In the genomic region with DNA sequence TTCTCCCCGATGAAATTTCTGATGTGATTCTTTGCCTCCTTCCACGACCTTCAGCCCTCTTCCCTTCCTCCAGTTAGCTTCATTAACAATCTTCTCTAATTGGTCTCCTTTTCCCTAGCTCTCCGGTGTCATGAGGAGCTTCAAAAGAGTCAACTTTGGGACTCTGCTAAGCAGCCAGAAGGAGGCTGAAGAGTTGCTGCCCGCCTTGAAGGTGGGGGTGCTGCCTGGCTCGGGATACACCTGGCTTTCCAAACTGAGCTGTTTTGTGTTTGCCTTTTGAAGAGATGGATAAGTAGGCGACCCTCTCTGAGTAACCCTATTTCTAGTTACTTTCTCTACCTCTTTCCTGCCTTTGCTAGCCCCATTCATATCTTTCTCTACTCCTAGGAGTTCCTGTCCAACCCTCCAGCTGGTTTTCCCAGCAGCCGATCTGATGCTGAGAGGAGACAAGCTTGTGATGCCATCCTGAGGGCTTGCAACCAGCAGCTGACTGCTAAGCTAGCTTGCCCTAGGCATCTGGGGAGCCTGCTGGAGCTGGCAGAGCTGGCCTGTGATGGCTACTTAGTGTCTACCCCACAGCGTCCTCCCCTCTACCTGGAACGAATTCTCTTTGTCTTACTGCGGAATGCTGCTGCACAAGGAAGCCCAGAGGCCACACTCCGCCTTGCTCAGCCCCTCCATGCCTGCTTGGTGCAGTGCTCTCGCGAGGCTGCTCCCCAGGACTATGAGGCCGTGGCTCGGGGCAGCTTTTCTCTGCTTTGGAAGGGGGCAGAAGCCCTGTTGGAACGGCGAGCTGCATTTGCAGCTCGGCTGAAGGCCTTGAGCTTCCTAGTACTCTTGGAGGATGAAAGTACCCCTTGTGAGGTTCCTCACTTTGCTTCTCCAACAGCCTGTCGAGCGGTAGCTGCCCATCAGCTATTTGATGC, we compare ENCODE assay signal across 8 cellular contexts. TPM values are rescaled to one million over a fixed set of nuclear protein-coding genes. Genes with fewer than 3 reads are reported as not detected.
A peak's percentile ranks its signal among the peaks of the same experiment; 100 is the strongest.
DNase-seq lines count a peak whose midpoint lies in the region; ATAC-seq and TF ChIP-seq lines count a peak whose summit lies in the region.

No MANE protein-coding gene starts in this region.

- H3K4me3 Mint-ChIP-seq in endodermal cell (peak overlapping the region; percentile 94), osteocyte (ENCODE audit: unreplicated experiment) (peak overlapping the region; percentile 99)

- H3K9ac ChIP-seq in MM.1S (ENCODE audit: low read length) (peak overlapping the region; percentile 68), endodermal cell (ENCODE audit: extremely low read depth, low read length, poor library complexity, severe bottlenecking) (peak overlapping the region; percentile 63)

- H3K4me1 ChIP-seq in MM.1S (ENCODE audit: low read length) = peaks cover 6% of the 10 kb centered on the region
- peaks cover 9% of the 10 kb centered on the region for H3K4me1 ChIP-seq in endodermal cell (ENCODE audit: control insufficient read depth, insufficient read depth, low read length)

- no peak for ATAC-seq in HG03469 (IDR thresholded peaks at IDR 0.05; ENCODE audit: unreplicated experiment)

- 67 to 69% methylated on average over 18 to 20 of the region's 20 CpGs for WGBS in endodermal cell (ENCODE audit: insufficient coverage in 1 of 2, insufficient read length in 1 of 2), 2 experiments

- H3K36me3 Mint-ChIP-seq in endodermal cell (ENCODE audit: low read depth) (peaks cover 15% of the 10 kb centered on the region), osteocyte (ENCODE audit: unreplicated experiment) (no peaks in the 10 kb centered on the region)

- H2AFZ ChIP-seq in MM.1S (ENCODE audit: low read length) = peak overlapping the region; percentile 62

- H3K36me3 ChIP-seq in MM.1S (replicated peaks; ENCODE audit: insufficient read depth, low read length) (no peaks in the 10 kb centered on the region), endodermal cell (ENCODE audit: control insufficient read depth, insufficient read depth, low read length) (no peaks in the 10 kb centered on the region)

- H3K9me3 ChIP-seq in MM.1S (replicated peaks; ENCODE audit: insufficient read depth, low read length) (no peaks in the 10 kb centered on the region), endodermal cell (ENCODE audit: control insufficient read depth, low read length) (no peaks in the 10 kb centered on the region)

- H3K27ac ChIP-seq in MM.1S (ENCODE audit: low read length) (peak overlapping the region; percentile 43; the same call in 1 of the 2 replicates), endodermal cell (ENCODE audit: low read depth, low read length) (no peak overlapping the region)

- no peaks in the 10 kb centered on the region for H3K27me3 Mint-ChIP-seq in endodermal cell (ENCODE audit: insufficient read depth)
- no peaks in the 10 kb centered on the region for H3K27me3 Mint-ChIP-seq in osteocyte (ENCODE audit: unreplicated experiment)

- peaks cover 36% of the 10 kb centered on the region for H3K79me2 ChIP-seq in MM.1S (ENCODE audit: low read length)

- DNase-seq in GM03348 (ENCODE audit: low spot score) (peak; percentile 22), MM.1S (no peak), endodermal cell (no peak), osteocyte (ENCODE audit: extremely low spot score, unreplicated experiment) (no peak), SKM-1 (lab: John Stamatoyannopoulos, UW; ENCODE audit: unreplicated experiment) (no peak), UCSD-AML1 (lab: John Stamatoyannopoulos, UW; ENCODE audit: unreplicated experiment) (no peak), T-helper 9 cell (no peak)

- peaks cover 6% of the 10 kb centered on the region; the same call in 1 of the 2 replicates for H3F3A ChIP-seq in MM.1S (ENCODE audit: insufficient read depth, low read length)

- H3K27ac Mint-ChIP-seq in endodermal cell (peak overlapping the region; percentile 95), osteocyte (ENCODE audit: unreplicated experiment) (peak overlapping the region; percentile 82)

- H3K4me1 Mint-ChIP-seq in endodermal cell (peaks cover 8% of the 10 kb centered on the region), osteocyte (ENCODE audit: unreplicated experiment) (peaks cover 28% of the 10 kb centered on the region)

- no peaks in the 10 kb centered on the region for H3K27me3 ChIP-seq in MM.1S (replicated peaks; ENCODE audit: insufficient read depth, low read length)
- no peaks in the 10 kb centered on the region for H3K27me3 ChIP-seq in endodermal cell (ENCODE audit: control insufficient read depth, insufficient read depth, low read length, poor library complexity, severe bottlenecking)

- H3K4me2 ChIP-seq in MM.1S (ENCODE audit: low read depth, low read length) = peak overlapping the region; percentile 96

- H3K9me3 Mint-ChIP-seq in endodermal cell (no peaks in the 10 kb centered on the region), osteocyte (ENCODE audit: unreplicated experiment) (no peaks in the 10 kb centered on the region)

- no peaks in the 10 kb centered on the region for H3K9me2 ChIP-seq in MM.1S (replicated peaks; ENCODE audit: insufficient read depth, low read length)

- H4K20me1 ChIP-seq in MM.1S (ENCODE audit: insufficient read depth, low read length) = no peaks in the 10 kb centered on the region

- TF ChIP-seq CTCF in MM.1S (IDR thresholded peaks at IDR 0.05; ENCODE audit: low read length) = no peak
- no peak for TF ChIP-seq CTCF in endodermal cell (conservative IDR thresholded peaks at IDR 0.05)
- TF ChIP-seq CTCF in osteocyte (IDR thresholded peaks at IDR 0.05) = no peak

- H3K4me3 ChIP-seq in MM.1S (ENCODE audit: low read length) (peak overlapping the region; percentile 80), endodermal cell (ENCODE audit: low read length) (peak overlapping the region; percentile 95)

RNA-seq across cellular contexts. Expression of gene ESPL1, which starts 0.8 kb away (rescaled TPM):
- 10 to 100 TPM; 33.3 to 50.7 TPM for total RNA-seq in endodermal cell
- polyA plus RNA-seq in endodermal cell (2013, experiment 1 of 2) = 33.8 TPM
- 34.2 TPM for polyA plus RNA-seq in endodermal cell (2013, experiment 2 of 2)
- total RNA-seq in osteocyte = 7.6 and 8.6 TPM in 2 replicates

RNA-seq across cellular contexts. Expression of gene PFDN5, which starts 26.4 kb away (rescaled TPM):
- total RNA-seq in endodermal cell = 100 to 1,000 TPM; 322 to 403 TPM
- polyA plus RNA-seq in endodermal cell (2013, experiment 1 of 2) = 489 TPM
- 482 TPM for polyA plus RNA-seq in endodermal cell (2013, experiment 2 of 2)
- total RNA-seq in osteocyte = 394 and 396 TPM in 2 replicates

RNA-seq across cellular contexts. Expression of gene MYG1, which starts 30.6 kb away (rescaled TPM):
- 10 to 100 TPM; 55.3 to 74.2 TPM for total RNA-seq in endodermal cell
- 56.7 TPM for polyA plus RNA-seq in endodermal cell (2013, experiment 1 of 2)
- polyA plus RNA-seq in endodermal cell (2013, experiment 2 of 2) = 53.0 TPM
- total RNA-seq in osteocyte = 72.5 and 80.5 TPM in 2 replicates

RNA-seq across cellular contexts. Expression of gene RARG, which starts 36.9 kb away (rescaled TPM):
- total RNA-seq in endodermal cell (10 to 100 TPM; 19.5 to 26.8 TPM), osteocyte (31.6 and 34.9 TPM in 2 replicates)
- 23.9 TPM for polyA plus RNA-seq in endodermal cell (2013, experiment 1 of 2)
- polyA plus RNA-seq in endodermal cell (2013, experiment 2 of 2) = 18.1 TPM

RNA-seq across cellular contexts. Expression of gene AAAS, which starts 52.5 kb away (rescaled TPM):
- total RNA-seq in endodermal cell (10 to 100 TPM; 69.4 to 82.4 TPM), osteocyte (66.3 and 72.8 TPM in 2 replicates)
- polyA plus RNA-seq in endodermal cell (2013, experiment 1 of 2) = 80.9 TPM
- 70.6 TPM for polyA plus RNA-seq in endodermal cell (2013, experiment 2 of 2)
